ENCODE assay signal across 8 cellular contexts in genomic region chr11:112355726-112356125, GRCh38.
DNase-seq lines count a peak whose midpoint lies in the region; ATAC-seq, FAIRE-seq and TF ChIP-seq lines count a peak whose summit lies in the region.
"Had no signal": no experiment of that assay in that cellular context is flagged by ENCODE, and none has a peak within 500 bp of the region (broad histone marks: within the 10 kb centered on the region; RNA-seq: fewer than 3 reads in every experiment).

No MANE protein-coding gene starts in this region.

- H2AFZ ChIP-seq in K562 (ENCODE audit: low read depth, low read length), result no peak overlapping the region

- TF ChIP-seq CTCF in GM12875 (IDR thresholded peaks at IDR 0.05; ENCODE audit: borderline replicate concordance, insufficient read depth, low read depth, low read length) (peak; percentile 52), K562 (IDR thresholded peaks at IDR 0.05 in 2 of 3, conservative IDR thresholded peaks at IDR 0.05 in 1 of 3; ENCODE audit: insufficient read depth in 2 of 3, low read depth in 1 of 3, low read length in 3 of 3) (peak; percentile 57 to 60 (median 58)), osteocyte (IDR thresholded peaks at IDR 0.05) (peak; percentile 10), esophagus muscularis mucosa (IDR thresholded peaks at IDR 0.05) (no peak)

- no peaks in the 10 kb centered on the region for H3K79me2 ChIP-seq in K562 (ENCODE audit: control insufficient read depth, insufficient read depth, low read length)

- CTCF ChIA-PET in K562 (lab: Yijun Ruan, JAX; ENCODE audit: low intra/inter-chr PET ratio), result no interaction called here

- no peak for TF ChIP-seq EP300 in K562 (IDR thresholded peaks at IDR 0.05; ENCODE audit: low read length)
- no peak for TF ChIP-seq EP300 in esophagus muscularis mucosa (IDR thresholded peaks at IDR 0.05)

- H3K27me3 ChIP-seq in K562 (ENCODE audit: control insufficient read depth in 2 of 2, insufficient read depth in 2 of 2, low read length in 2 of 2), result peaks cover 4 to 23% of the 10 kb centered on the region in 2 experiments; a peak in 4 of 5 replicates
- H3K27me3 ChIP-seq in esophagus muscularis mucosa, result no peaks in the 10 kb centered on the region

- H3K9me3 Mint-ChIP-seq in osteocyte (ENCODE audit: unreplicated experiment), result no peaks in the 10 kb centered on the region
- H3K9me3 Mint-ChIP-seq in naive thymus-derived CD8-positive, alpha-beta T cell, result no peaks in the 10 kb centered on the region
- H3K9me3 Mint-ChIP-seq: dendritic cell treated with granulocyte-macrophage colony-stimulating factor and Interleukin-4, amounts not matched to agents 40 ng/mL and 50 ng/mL, for 4 days had no signal

- TF ChIP-seq POLR2A in K562 (conservative IDR thresholded peaks at IDR 0.05) (no peak), esophagus muscularis mucosa (IDR thresholded peaks at IDR 0.05; ENCODE audit: low read depth) (no peak)

- H3K27ac Mint-ChIP-seq in osteocyte (ENCODE audit: unreplicated experiment), result no peak overlapping the region
- no peak overlapping the region for H3K27ac Mint-ChIP-seq in naive thymus-derived CD8-positive, alpha-beta T cell
- H3K27ac Mint-ChIP-seq: dendritic cell treated with granulocyte-macrophage colony-stimulating factor and Interleukin-4, amounts not matched to agents 40 ng/mL and 50 ng/mL, for 4 days had no signal

- H3K4me3 ChIP-seq in GM12875 (ENCODE audit: low read depth, low read length), result no peak overlapping the region
- no peak overlapping the region for H3K4me3 ChIP-seq in K562
- no peak overlapping the region for H3K4me3 ChIP-seq in esophagus muscularis mucosa

- no peaks in the 10 kb centered on the region for H3K9me1 ChIP-seq in K562 (ENCODE audit: control insufficient read depth, insufficient read depth, low read length)

- no peaks in the 10 kb centered on the region for H3K36me3 Mint-ChIP-seq in osteocyte (ENCODE audit: unreplicated experiment)
- H3K36me3 Mint-ChIP-seq in naive thymus-derived CD8-positive, alpha-beta T cell, result peaks cover 0 to 5% (median 0%) of the 10 kb centered on the region in 3 donors

- H3K36me3 ChIP-seq in K562 (ENCODE audit: control insufficient read depth, insufficient read depth, low read length) (no peaks in the 10 kb centered on the region), esophagus muscularis mucosa (no peaks in the 10 kb centered on the region)

- intact Hi-C loops in K562 (cut with micrococcal nuclease), result no loop called here
- intact Hi-C loops in esophagus muscularis mucosa (cut with DNase I), result no loop called here

- no TSS peak for BruUV-seq in K562 (replicated peaks; lab: Mats Ljungman, UMichigan)

- POLR2A ChIA-PET in K562 (lab: Yijun Ruan, JAX), result interaction anchor here (1.6 kb wide), 1 partner anchor 10 kb away, joined by 5 read pairs; no protein-coding TSS in a partner anchor
- POLR2A ChIA-PET in naive thymus-derived CD8-positive, alpha-beta T cell (lab: Charles Lee), result no interaction called here

- peak; percentile 67 to 74 for DNase-seq in NCI-H187 (lab: John Stamatoyannopoulos, UW)
- peak; percentile 28 to 42 (median 39) for DNase-seq in K562 (ENCODE audit: extremely low read depth in 1 of 4, low spot score in 3 of 4)
- no peak for DNase-seq in osteocyte (ENCODE audit: extremely low spot score, unreplicated experiment)
- no peak for DNase-seq in naive thymus-derived CD8-positive, alpha-beta T cell
- no peak for DNase-seq in esophagus muscularis mucosa (ENCODE audit: extremely low spot score)

- H3K4me1 Mint-ChIP-seq in osteocyte (ENCODE audit: unreplicated experiment), result no peaks in the 10 kb centered on the region
- peaks cover 0 to 14% (median 4%) of the 10 kb centered on the region in 4 donors for H3K4me1 Mint-ChIP-seq in naive thymus-derived CD8-positive, alpha-beta T cell

- peak overlapping the region in 1 of 2 experiments; percentile 30; a peak in 1 of 4 replicates for H3K9ac ChIP-seq in K562 (ENCODE audit: insufficient read depth in 1 of 2, low read depth in 2 of 2, low read length in 2 of 2)

- FAIRE-seq in K562 (lab: Jason Lieb, UNC), result peak; percentile 55

- peak in 1 of 2 experiments; percentile 44; a peak in 2 of 4 replicates for TF ChIP-seq RAD21 in K562 (CRISPR knock-in tag; conservative IDR thresholded peaks at IDR 0.05 in 1 of 2, IDR thresholded peaks at IDR 0.05 in 1 of 2)

- H3K9me3 ChIP-seq in K562 (replicated peaks; ENCODE audit: control insufficient read depth, insufficient read depth, low read depth, low read length), result no peaks in the 10 kb centered on the region
- no peaks in the 10 kb centered on the region for H3K9me3 ChIP-seq in esophagus muscularis mucosa

- in situ Hi-C loops in K562 (cut with MboI), result no loop called here

- no peak overlapping the region for H3K27ac ChIP-seq in K562 (ENCODE audit: extremely low read depth, low read depth, low read length)
- H3K27ac ChIP-seq in esophagus muscularis mucosa (replicated peaks in 1 of 4), result no peak overlapping the region

- peak; percentile 93 for ATAC-seq in K562
- no peak for ATAC-seq in HG02798 (IDR thresholded peaks at IDR 0.05; ENCODE audit: poor library complexity, unreplicated experiment)
- ATAC-seq in naive thymus-derived CD8-positive, alpha-beta T cell, result no peak

- no peaks in the 10 kb centered on the region for H4K20me1 ChIP-seq in K562 (replicated peaks; ENCODE audit: control insufficient read depth, insufficient read depth, low read length)

- peaks cover 3% of the 10 kb centered on the region for H3K27me3 Mint-ChIP-seq in osteocyte (ENCODE audit: unreplicated experiment)
- H3K27me3 Mint-ChIP-seq in naive thymus-derived CD8-positive, alpha-beta T cell, result no peaks in the 10 kb centered on the region
- H3K27me3 Mint-ChIP-seq: dendritic cell treated with granulocyte-macrophage colony-stimulating factor and Interleukin-4, amounts not matched to agents 40 ng/mL and 50 ng/mL, for 4 days had no signal

- no peak overlapping the region for H3K4me3 Mint-ChIP-seq in osteocyte (ENCODE audit: unreplicated experiment)
- H3K4me3 Mint-ChIP-seq in naive thymus-derived CD8-positive, alpha-beta T cell, result no peak overlapping the region
- H3K4me3 Mint-ChIP-seq: dendritic cell treated with granulocyte-macrophage colony-stimulating factor and Interleukin-4, amounts not matched to agents 40 ng/mL and 50 ng/mL, for 4 days had no signal

- WGBS in K562 (ENCODE audit: insufficient coverage, low coverage, missing lambda C conversion rate), result 3% methylated on average over 4 of the region's 4 CpGs
- 78% methylated on average over 3 of the region's 4 CpGs for WGBS in esophagus muscularis mucosa

- H3K4me2 ChIP-seq in K562 (ENCODE audit: insufficient read depth, low read length), result no peak overlapping the region

- H3K4me1 ChIP-seq in K562 (replicated peaks in 1 of 2; ENCODE audit: control insufficient read depth in 2 of 2, insufficient read depth in 2 of 2, low read length in 2 of 2) (no peaks in the 10 kb centered on the region), esophagus muscularis mucosa (no peaks in the 10 kb centered on the region)

TF ChIP-seq in K562, 482 proteins besides CTCF, POLR2A, EP300 and RAD21:
- TF ChIP-seq BHLHE40 (IDR thresholded peaks at IDR 0.05; ENCODE audit: low read length), result peak; percentile 66
- no peak for TF ChIP-seq FOXP4 (CRISPR knock-in tag; IDR thresholded peaks at IDR 0.05; ENCODE audit: borderline replicate concordance)
- TF ChIP-seq CTCFL (IDR thresholded peaks at IDR 0.05; ENCODE audit: borderline replicate concordance, insufficient read depth, low read depth, low read length, poor library complexity, severe bottlenecking), result peak; percentile 50

Comparison
In these comparisons a context has a peak if more than half of its experiments do, and no peak if none do; other contexts are left out.
1. CTCF ChIP-seq: peak in GM12875 (single experiment), K562 (3 of 3) and osteocyte (single experiment); none in esophagus muscularis mucosa (0 of 3).
2. DNase-seq: peak in NCI-H187 (2 of 2) and K562 (4 of 4); none in osteocyte (single experiment), naive thymus-derived CD8-positive, alpha-beta T cell (0 of 10) and esophagus muscularis mucosa (single experiment).